ENCODE assay signal across 19 cellular contexts in the genomic region with DNA sequence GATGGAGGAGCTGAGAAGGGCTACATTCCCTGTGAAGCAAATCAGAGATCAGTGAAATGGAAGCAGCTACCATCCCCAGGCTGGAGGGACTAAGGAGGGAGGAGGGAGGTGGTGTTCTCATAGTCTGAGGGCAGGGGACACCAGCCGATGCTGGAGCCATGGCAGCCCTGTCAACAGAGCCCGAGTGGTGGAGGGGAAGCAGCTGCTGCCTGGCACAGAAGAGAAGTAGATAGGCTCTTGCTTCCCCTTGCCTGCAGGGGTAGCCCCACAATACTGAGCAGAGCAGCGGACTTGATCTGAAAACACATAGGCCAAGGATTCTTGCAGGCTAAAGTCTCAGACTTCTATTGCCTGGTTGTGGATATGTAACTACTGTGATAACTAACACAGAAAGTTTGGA.
A peak's percentile ranks its signal among the peaks of the same experiment; 100 is the strongest.
DNase-seq lines count a peak whose midpoint lies in the region; ATAC-seq and TF ChIP-seq lines count a peak whose summit lies in the region.
"Had no signal": no experiment of that assay in that cellular context is flagged by ENCODE, and none has a peak within 500 bp of the region (broad histone marks: within the 10 kb centered on the region; RNA-seq: fewer than 3 reads in every experiment).

No MANE protein-coding gene starts in this region.

- no peak for ATAC-seq in stimulated activated naive CD8-positive, alpha-beta T cell treated with anti-CD3 and anti-CD28 coated beads, Interleukin-15, amount 100 ng/mL, for 72 hours
- no peak for ATAC-seq in stimulated activated naive CD8-positive, alpha-beta T cell treated with anti-CD3 and anti-CD28 coated beads, Interleukin-15, Interleukin-2, amounts not matched to agents 100 U/mL and 50 U/mL, for 24 hours
- ATAC-seq in GM21717 (IDR thresholded peaks at IDR 0.05; ENCODE audit: unreplicated experiment), result no peak
- ATAC-seq: T-helper 17 cell had no signal

- H3K27me3 Mint-ChIP-seq in stimulated activated naive CD8-positive, alpha-beta T cell treated with anti-CD3 and anti-CD28 coated beads, Interleukin-15, amount 100 ng/mL, for 72 hours, result no peaks in the 10 kb centered on the region
- no peaks in the 10 kb centered on the region for H3K27me3 Mint-ChIP-seq in nephron (ENCODE audit: low read depth)
- H3K27me3 Mint-ChIP-seq: activated CD4-positive, alpha-beta memory T cell treated with anti-CD3 and anti-CD28 coated beads, Interleukin-2, amount 10 ng/mL, durations not matched to agents 7 days and 5 days; CD4-positive, alpha-beta memory T cell; T-helper 17 cell had no signal

- H3K4me3 Mint-ChIP-seq in stimulated activated naive CD8-positive, alpha-beta T cell treated with anti-CD3 and anti-CD28 coated beads, Interleukin-15, amount 100 ng/mL, for 72 hours, result no peak overlapping the region
- H3K4me3 Mint-ChIP-seq in nephron, result no peak overlapping the region
- H3K4me3 Mint-ChIP-seq: activated CD4-positive, alpha-beta memory T cell treated with anti-CD3 and anti-CD28 coated beads, Interleukin-2, amount 10 ng/mL, durations not matched to agents 7 days and 5 days; activated naive CD4-positive, alpha-beta T cell treated with anti-CD3 and anti-CD28 coated beads for 36 hours; CD4-positive, alpha-beta memory T cell; T-helper 17 cell had no signal

- no peak for DNase-seq in stimulated activated naive CD8-positive, alpha-beta T cell treated with anti-CD3 and anti-CD28 coated beads, Interleukin-15, amount 100 ng/mL, for 72 hours
- DNase-seq in stimulated activated naive CD8-positive, alpha-beta T cell treated with anti-CD3 and anti-CD28 coated beads, Interleukin-15, Interleukin-2, amounts not matched to agents 100 U/mL and 50 U/mL, for 24 hours, result no peak
- DNase-seq in globus pallidus (ENCODE audit: low spot score) (peak; percentile 29), pons (ENCODE audit: low spot score) (no peak), HT-29 (ENCODE audit: low spot score) (no peak), activated gamma-delta T cell treated with Interleukin-2 at 50 U/mL for 16 hours (no peak)
- DNase-seq: activated CD4-positive, alpha-beta memory T cell treated with anti-CD3 and anti-CD28 coated beads, Interleukin-2, amount 10 ng/mL, durations not matched to agents 7 days and 5 days; activated CD4-positive, CD25-positive, alpha-beta regulatory T cell; activated naive CD4-positive, alpha-beta T cell treated with anti-CD3 and anti-CD28 coated beads for 36 hours; activated T-cell treated with anti-CD3 and anti-CD28 coated beads, Interleukin-2, amount 50 U/mL, for 1 hour; CD4-positive, alpha-beta memory T cell; esophagus squamous epithelium; mammary epithelial cell; NCI-H2081; NCI-H526; stimulated activated CD4-positive, alpha-beta T cell treated with anti-CD3 and anti-CD28 coated beads, Interleukin-4, amount 100 ng/mL, for 24 hours; T-helper 17 cell had no signal

- H3K27ac Mint-ChIP-seq in stimulated activated naive CD8-positive, alpha-beta T cell treated with anti-CD3 and anti-CD28 coated beads, Interleukin-15, amount 100 ng/mL, for 72 hours, result peak overlapping the region; percentile 23 to 82
- peak overlapping the region; percentile 82 to 86 (median 83) for H3K27ac Mint-ChIP-seq in nephron
- H3K27ac Mint-ChIP-seq: activated CD4-positive, alpha-beta memory T cell treated with anti-CD3 and anti-CD28 coated beads, Interleukin-2, amount 10 ng/mL, durations not matched to agents 7 days and 5 days; activated naive CD4-positive, alpha-beta T cell treated with anti-CD3 and anti-CD28 coated beads for 36 hours; T-helper 17 cell had no signal

- H3K4me1 Mint-ChIP-seq in stimulated activated naive CD8-positive, alpha-beta T cell treated with anti-CD3 and anti-CD28 coated beads, Interleukin-15, amount 100 ng/mL, for 72 hours, result no peaks in the 10 kb centered on the region
- H3K4me1 Mint-ChIP-seq in nephron, result peaks cover 51% of the 10 kb centered on the region
- H3K4me1 Mint-ChIP-seq: activated CD4-positive, alpha-beta memory T cell treated with anti-CD3 and anti-CD28 coated beads, Interleukin-2, amount 10 ng/mL, durations not matched to agents 7 days and 5 days; CD4-positive, alpha-beta memory T cell; T-helper 17 cell had no signal

- no peak for TF ChIP-seq CTCF in nephron (IDR thresholded peaks at IDR 0.05; ENCODE audit: unreplicated experiment in 3 of 3)

- no peaks in the 10 kb centered on the region for H3K9me3 Mint-ChIP-seq in stimulated activated naive CD8-positive, alpha-beta T cell treated with anti-CD3 and anti-CD28 coated beads, Interleukin-15, amount 100 ng/mL, for 72 hours
- peaks cover 6% of the 10 kb centered on the region for H3K9me3 Mint-ChIP-seq in nephron
- H3K9me3 Mint-ChIP-seq: activated CD4-positive, alpha-beta memory T cell treated with anti-CD3 and anti-CD28 coated beads, Interleukin-2, amount 10 ng/mL, durations not matched to agents 7 days and 5 days; activated naive CD4-positive, alpha-beta T cell treated with anti-CD3 and anti-CD28 coated beads for 36 hours had no signal

- H3K36me3 Mint-ChIP-seq in nephron (ENCODE audit: low read depth), result peaks cover 8% of the 10 kb centered on the region
